1 cellular context compared by ENCODE assay signal in the genomic region with DNA sequence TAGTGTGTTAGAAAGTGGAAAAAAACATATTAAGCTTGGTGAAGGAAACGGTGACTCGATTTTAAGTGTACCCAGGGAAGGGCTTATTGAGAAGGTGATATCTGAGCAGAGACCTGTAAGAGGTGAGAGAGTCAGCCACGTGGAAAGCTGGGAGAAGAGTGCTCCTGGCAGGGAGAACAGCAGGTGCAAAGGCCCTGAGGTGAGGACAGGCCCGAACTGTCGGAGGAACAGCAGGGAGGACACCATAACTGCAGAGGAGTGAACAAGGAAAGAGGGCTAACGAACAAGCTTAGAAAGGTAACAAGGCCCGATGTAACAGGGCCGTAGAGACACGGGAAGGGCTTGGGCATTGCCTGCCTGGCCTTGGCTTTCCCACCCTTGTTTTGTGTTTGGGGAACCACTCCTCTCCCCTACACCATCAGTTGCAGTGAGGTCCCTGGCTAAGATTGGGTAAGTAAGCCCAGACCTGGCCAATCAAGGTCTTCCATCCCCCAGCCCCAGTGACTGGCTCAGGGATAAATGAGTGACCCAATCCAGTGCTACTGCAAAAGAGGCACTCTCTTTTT.
TF ChIP-seq lines count a peak whose summit lies in the region.

No MANE protein-coding gene starts in this region.

TF ChIP-seq in H1, 55 proteins besides CTCF, POLR2A, EP300 and RAD21:
- no peak for TF ChIP-seq SP2 (IDR thresholded peaks at IDR 0.05; ENCODE audit: low read length)
- TF ChIP-seq EGR1 (IDR thresholded peaks at IDR 0.05; ENCODE audit: borderline replicate concordance, low read depth, low read length), result no peak
- no peak for TF ChIP-seq POLR2AphosphoS5 (IDR thresholded peaks at IDR 0.05; ENCODE audit: low read depth, low read length)
- peak; percentile 65; the same call in 1 of the 2 replicates for TF ChIP-seq KDM1A (IDR thresholded peaks at IDR 0.05; ENCODE audit: borderline replicate concordance, low read length)
